8 cellular contexts compared by ENCODE assay signal in genomic region chr1:17831619-17832018, GRCh38.
DNase-seq lines count a peak whose midpoint lies in the region; ATAC-seq and TF ChIP-seq lines count a peak whose summit lies in the region.

No MANE protein-coding gene starts in this region.

- no peak overlapping the region for H3K4me3 Mint-ChIP-seq in WTC11

- H3K9me3 ChIP-seq in uterus: no peaks in the 10 kb centered on the region

- H3K27ac Mint-ChIP-seq in WTC11: no peak overlapping the region

- H3K9me3 Mint-ChIP-seq in WTC11: 0 out of 2 replicates have a peak, but pooled peaks cover 3% of the 10 kb centered on the region

- H3K4me1 ChIP-seq in uterus: no peaks in the 10 kb centered on the region

- H3K36me3 ChIP-seq in uterus: no peaks in the 10 kb centered on the region

- POLR2A ChIA-PET in WTC11 (lab: Charles Lee): no interaction called here

- no peaks in the 10 kb centered on the region for H3K27me3 ChIP-seq in uterus

- DNase-seq in AG09319 (ENCODE audit: extremely low read depth, low read depth) (peak; percentile 10), HFF-Myc (ENCODE audit: extremely low read depth, low read depth) (peak; percentile 14), WTC11 (ENCODE audit: low spot score) (peak; percentile 70), iPS DF 4.7 (ENCODE audit: extremely low read depth, low spot score) (peak; percentile 49), uterus (no peak), NCI-H446 treated with DMSO at 0.1 percent for 48 hours (lab: John Stamatoyannopoulos, UW) (no peak), cerebellar nuclear complex (lab: John Stamatoyannopoulos, UW) (no peak)
- DNase-seq in activated CD8-positive, alpha-beta memory T cell treated with anti-CD3 and anti-CD28 coated beads, Interleukin-2, amount 50 U/mL, for 4 hours: no peak

- ATAC-seq in WTC11: peak; percentile 44

- no peak for TF ChIP-seq POLR2A in uterus (IDR thresholded peaks at IDR 0.05)

- CTCF ChIA-PET in WTC11 (lab: Charles Lee): interaction anchor here (0.6 to 1.4 kb wide), 7 partner anchors 43 to 1944 kb away, joined by 3 to 5 read pairs (median 3); no protein-coding TSS in a partner anchor

- intact Hi-C loops in uterus (cut with DNase I; ENCODE audit: low total_unique reads): no loop called here

- TF ChIP-seq CTCF in AG09319 (IDR thresholded peaks at IDR 0.05; ENCODE audit: low read depth, low read length) (no peak), HFF-Myc (IDR thresholded peaks at IDR 0.05; ENCODE audit: low read depth, low read length, missing control alignments) (no peak), WTC11 (IDR thresholded peaks at IDR 0.05) (no peak), uterus (IDR thresholded peaks at IDR 0.05) (no peak)

- H3K36me3 Mint-ChIP-seq in WTC11: no peaks in the 10 kb centered on the region

- no peak overlapping the region for H3K4me3 ChIP-seq in HFF-Myc (replicated peaks; ENCODE audit: low read depth, low read length)
- no peak overlapping the region for H3K4me3 ChIP-seq in uterus

- peaks cover 4% of the 10 kb centered on the region; the same call in 1 of the 2 replicates for H3K27me3 Mint-ChIP-seq in WTC11 (ENCODE audit: low read depth)

- H3K27ac ChIP-seq in uterus: no peak overlapping the region

- no peaks in the 10 kb centered on the region for H3K4me1 Mint-ChIP-seq in WTC11

TF ChIP-seq in WTC11, 78 proteins besides CTCF, POLR2A, EP300 and RAD21 (continues in another document):
- TF ChIP-seq E2F5 (CRISPR knock-in tag; IDR thresholded peaks at IDR 0.05) (0 out of 2 replicates have a peak, but pooled peaks have one; percentile 35), NR2C2 (CRISPR knock-in tag; IDR thresholded peaks at IDR 0.05) (no peak), ESRRA (CRISPR knock-in tag; IDR thresholded peaks at IDR 0.05; ENCODE audit: borderline replicate concordance) (0 out of 2 replicates have a peak, but pooled peaks have one; percentile 50), ZBTB21 (CRISPR knock-in tag; IDR thresholded peaks at IDR 0.05; ENCODE audit: borderline replicate concordance) (no peak), CREB1 (CRISPR knock-in tag; IDR thresholded peaks at IDR 0.05) (0 out of 2 replicates have a peak, but pooled peaks have one; percentile 30), E2F4 (CRISPR knock-in tag; IDR thresholded peaks at IDR 0.05; ENCODE audit: borderline replicate concordance, low read depth) (no peak), ZNF232 (CRISPR knock-in tag; IDR thresholded peaks at IDR 0.05) (peak; percentile 79; the same call in 1 of the 2 replicates), MYBL2 (CRISPR knock-in tag; IDR thresholded peaks at IDR 0.05) (no peak), FOXP4 (CRISPR knock-in tag; IDR thresholded peaks at IDR 0.05) (peak; percentile 63; the same call in 1 of the 2 replicates), CREM (CRISPR knock-in tag; IDR thresholded peaks at IDR 0.05) (no peak), MAX (CRISPR knock-in tag; IDR thresholded peaks at IDR 0.05) (no peak), ARID4B (CRISPR knock-in tag; IDR thresholded peaks at IDR 0.05; ENCODE audit: borderline replicate concordance) (0 out of 2 replicates have a peak, but pooled peaks have one; percentile 34), PREB (CRISPR knock-in tag; IDR thresholded peaks at IDR 0.05; ENCODE audit: borderline replicate concordance) (peak; percentile 84; the same call in 1 of the 2 replicates), MLX (CRISPR knock-in tag; IDR thresholded peaks at IDR 0.05) (no peak), USF2 (CRISPR knock-in tag; IDR thresholded peaks at IDR 0.05) (no peak), ZNF219 (CRISPR knock-in tag; IDR thresholded peaks at IDR 0.05; ENCODE audit: borderline replicate concordance) (no peak), ZNF121 (CRISPR knock-in tag; IDR thresholded peaks at IDR 0.05) (no peak), JAZF1 (CRISPR knock-in tag; IDR thresholded peaks at IDR 0.05) (no peak)

Comparison
In these comparisons a context has a peak if more than half of its experiments do, and no peak if none do; other contexts are left out.
1. DNase-seq: peak in AG09319 (single experiment), HFF-Myc (single experiment), WTC11 (single experiment) and iPS DF 4.7 (single experiment); none in uterus (0 of 2), NCI-H446 treated with DMSO at 0.1 percent for 48 hours (single experiment), activated CD8-positive, alpha-beta memory T cell treated with anti-CD3 and anti-CD28 coated beads, Interleukin-2, amount 50 U/mL, for 4 hours (single experiment) and cerebellar nuclear complex (0 of 2).